In the genomic region with DNA sequence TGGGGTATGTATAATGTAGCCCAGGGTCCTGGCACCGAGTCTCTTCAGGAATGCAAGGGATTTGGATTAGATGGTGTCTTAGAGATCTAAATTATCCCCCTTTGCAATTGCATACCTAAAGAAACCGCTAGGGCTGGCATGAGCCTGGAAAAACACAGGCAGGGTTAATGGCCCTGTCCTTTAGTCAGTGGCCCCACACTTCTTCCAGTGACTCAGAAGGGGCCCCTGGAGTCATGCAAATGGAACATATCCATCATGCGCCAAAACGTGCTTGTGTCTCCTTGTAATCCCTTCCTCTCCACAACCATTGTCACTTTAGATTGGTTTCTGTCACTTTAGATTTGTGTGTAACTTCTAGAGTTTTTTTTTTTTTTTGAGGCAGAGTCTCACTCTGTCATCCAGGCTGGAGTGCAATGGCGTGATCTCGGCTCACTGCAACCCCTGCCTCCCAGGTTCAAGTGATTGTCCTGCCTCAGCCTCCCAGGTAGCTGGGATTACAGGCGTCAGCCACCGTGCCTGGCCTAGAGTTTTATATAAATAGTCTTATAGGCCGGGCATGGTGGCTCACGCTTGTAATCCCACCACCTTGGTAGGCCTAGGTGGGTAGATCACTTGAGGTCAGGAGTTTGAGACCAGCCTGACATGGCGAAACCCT, we compare ENCODE assay signal across 8 cellular contexts. TPM values are rescaled to one million over a fixed set of nuclear protein-coding genes. Genes with fewer than 3 reads are reported as not detected.
DNase-seq lines count a peak whose midpoint lies in the region; ATAC-seq, FAIRE-seq and TF ChIP-seq lines count a peak whose summit lies in the region.

No MANE protein-coding gene starts in this region.

- H4K20me1 ChIP-seq in Loucy (ENCODE audit: insufficient read depth, low read length, poor library complexity, severe bottlenecking) (no peaks in the 10 kb centered on the region), HepG2 (ENCODE audit: insufficient read depth, low read length) (no peaks in the 10 kb centered on the region)

- 69 to 76% (median 71%) methylated on average over 11 of the region's 11 CpGs for WGBS in adrenal gland, 4 donors
- WGBS in HepG2 (ENCODE audit: low lambda C conversion rate): 30% methylated on average over 11 of the region's 11 CpGs

- intact Hi-C loops in Right ventricle myocardium inferior (cut with DNase I): no loop called here
- intact Hi-C loops in adrenal gland (cut with DNase I): no loop called here
- intact Hi-C loops in HepG2 (cut with micrococcal nuclease; ENCODE audit: unreplicated experiment): no loop called here

- CTCF ChIA-PET in HepG2 (lab: Yijun Ruan, JAX; ENCODE audit: low intra/inter-chr PET ratio, low total read pairs): interaction anchor here (0.9 to 1.3 kb wide), 2 partner anchors 34 to 120 kb away, joined by 3 to 4 read pairs; no protein-coding TSS in a partner anchor

- TF ChIP-seq EP300 in HepG2 (IDR thresholded peaks at IDR 0.05; ENCODE audit: low read depth in 2 of 2, low read length in 2 of 2) (no peak; a peak in 1 of 4 replicates), HepG2 (CRISPR knock-in tag; IDR thresholded peaks at IDR 0.05; ENCODE audit: borderline replicate concordance) (no peak)

- ATAC-seq in Right ventricle myocardium inferior (no peak), HepG2 (peak; percentile 72), HG02840 (IDR thresholded peaks at IDR 0.05; ENCODE audit: low FRiP score, unreplicated experiment) (no peak)

- no TSS peak for BruUV-seq in HepG2 (replicated peaks; lab: Mats Ljungman, UMichigan)

- in situ Hi-C loops in HepG2 (cut with HindIII; ENCODE audit: extremely low pct_ligation_motif_present, low pct_unique_long_range_greater_than_20kb): no loop called here

- H3K9me3 ChIP-seq in cardiac muscle cell (ENCODE audit: low read depth) (no peaks in the 10 kb centered on the region), Loucy (ENCODE audit: insufficient read depth, low read depth, low read length) (no peaks in the 10 kb centered on the region), adrenal gland (replicated peaks in 1 of 3) (no peaks in the 10 kb centered on the region), HepG2 (ENCODE audit: low read length) (no peaks in the 10 kb centered on the region)

- TF ChIP-seq RAD21 in HepG2 (CRISPR knock-in tag; IDR thresholded peaks at IDR 0.05): no peak

- H3K9me2 ChIP-seq in Loucy (replicated peaks; ENCODE audit: low read depth, low read length): no peaks in the 10 kb centered on the region

- no peaks in the 10 kb centered on the region for H3K79me2 ChIP-seq in Loucy (ENCODE audit: insufficient read depth, low read length)
- peaks cover 2% of the 10 kb centered on the region for H3K79me2 ChIP-seq in HepG2 (ENCODE audit: insufficient read depth, low read length)

- no peak for TF ChIP-seq POLR2A in adrenal gland (IDR thresholded peaks at IDR 0.05)
- TF ChIP-seq POLR2A in HepG2 (IDR thresholded peaks at IDR 0.05; ENCODE audit: insufficient read depth in 1 of 2, low read depth in 2 of 2, low read length in 2 of 2): no peak

- peak; percentile 26 for FAIRE-seq in HepG2 (lab: Jason Lieb, UNC)

- no peaks in the 10 kb centered on the region for H3K36me3 ChIP-seq in cardiac muscle cell
- H3K36me3 ChIP-seq in Loucy (ENCODE audit: insufficient read depth, low read length): no peaks in the 10 kb centered on the region
- no peaks in the 10 kb centered on the region for H3K36me3 ChIP-seq in adrenal gland (replicated peaks in 1 of 2)
- H3K36me3 ChIP-seq in HepG2 (replicated peaks in 1 of 2; ENCODE audit: control insufficient read depth in 1 of 2, insufficient read depth in 2 of 2, low read length in 2 of 2): no peaks in the 10 kb centered on the region

- H2AFZ ChIP-seq in Loucy (ENCODE audit: low read length) (peak overlapping the region; percentile 96), HepG2 (ENCODE audit: low read length) (peak overlapping the region; percentile 50)

- H3K4me1 ChIP-seq in cardiac muscle cell (ENCODE audit: low read depth): no peaks in the 10 kb centered on the region
- H3K4me1 ChIP-seq in Loucy (ENCODE audit: insufficient read depth, low read length, poor library complexity, severe bottlenecking): peaks cover 12% of the 10 kb centered on the region
- H3K4me1 ChIP-seq in adrenal gland (replicated peaks in 1 of 2): peaks cover 4 to 5% of the 10 kb centered on the region in 2 donors
- peaks cover 39% of the 10 kb centered on the region for H3K4me1 ChIP-seq in HepG2 (ENCODE audit: insufficient read depth, low read length)

- peak overlapping the region; percentile 89 for H3K9ac ChIP-seq in Loucy (ENCODE audit: low read depth, low read length, poor library complexity, severe bottlenecking)
- H3K9ac ChIP-seq in HepG2 (ENCODE audit: insufficient read depth, low read depth, low read length): peak overlapping the region; percentile 89

- H3K4me2 ChIP-seq in Loucy (ENCODE audit: low read depth, low read length, poor library complexity, severe bottlenecking) (peak overlapping the region; percentile 95), HepG2 (ENCODE audit: low read depth, low read length) (peak overlapping the region; percentile 94)

- no peak for TF ChIP-seq CTCF in cardiac muscle cell (IDR thresholded peaks at IDR 0.05; ENCODE audit: low read depth, low read length)
- TF ChIP-seq CTCF in Loucy (conservative IDR thresholded peaks at IDR 0.05; ENCODE audit: low read length): no peak
- peak in 1 of 6 experiments; percentile 1 for TF ChIP-seq CTCF in adrenal gland (IDR thresholded peaks at IDR 0.05)
- TF ChIP-seq CTCF in HepG2 (CRISPR knock-in tag; IDR thresholded peaks at IDR 0.05): no peak; the same call in 1 of the 2 replicates

- POLR2A ChIA-PET in HepG2 (lab: Yijun Ruan, JAX): no interaction called here

- H3K4me3 ChIP-seq in cardiac muscle cell: peak overlapping the region; percentile 85
- peak overlapping the region; percentile 93 for H3K4me3 ChIP-seq in Loucy (ENCODE audit: low read length, poor library complexity, severe bottlenecking)
- peak overlapping the region in 2 of 4 donors; percentile 63 to 71 for H3K4me3 ChIP-seq in adrenal gland
- peak overlapping the region; percentile 82 to 94 (median 86) for H3K4me3 ChIP-seq in HepG2 (replicated peaks in 1 of 3; ENCODE audit: insufficient read depth in 1 of 3, low read depth in 2 of 3, low read length in 3 of 3)

- no peaks in the 10 kb centered on the region for H3F3A ChIP-seq in Loucy (ENCODE audit: low read depth)

- H3K27ac ChIP-seq in cardiac muscle cell (peak overlapping the region; percentile 77), adrenal gland (peak overlapping the region in 3 of 5 donors; percentile 64 to 84 (median 78)), HepG2 (ENCODE audit: extremely low read length, insufficient read depth, low read length) (peak overlapping the region; percentile 84)

- no peaks in the 10 kb centered on the region for H3K27me3 ChIP-seq in cardiac muscle cell
- no peaks in the 10 kb centered on the region for H3K27me3 ChIP-seq in Loucy (ENCODE audit: insufficient read depth, low read length, poor library complexity, severe bottlenecking)
- H3K27me3 ChIP-seq in adrenal gland: no peaks in the 10 kb centered on the region
- H3K27me3 ChIP-seq in HepG2 (ENCODE audit: control insufficient read depth in 1 of 2, insufficient read depth in 2 of 2, low read length in 2 of 2): no peaks in the 10 kb centered on the region; a peak in 1 of 5 replicates

- DNase-seq in cardiac muscle cell (ENCODE audit: low read depth in 1 of 2, low spot score in 1 of 2) (peak in 1 of 2 donors; percentile 8), Right ventricle myocardium inferior (ENCODE audit: missing footprints) (no peak), adrenal gland (peak in 4 of 7 donors; percentile 29 to 53 (median 46)), HepG2 (ENCODE audit: low spot score) (peak; percentile 79), NK-92 (lab: John Stamatoyannopoulos, UW; ENCODE audit: unreplicated experiment) (no peak)
- DNase-seq in stimulated activated CD8-positive, alpha-beta memory T cell treated with anti-CD3 and anti-CD28 coated beads, Interleukin-7, amount 100 ng/mL, for 24 hours (ENCODE audit: low read depth): peak; percentile 21

TF ChIP-seq in HepG2, 621 proteins besides CTCF, POLR2A, EP300 and RAD21 (continues in another document):
- TF ChIP-seq, protein P1, sequence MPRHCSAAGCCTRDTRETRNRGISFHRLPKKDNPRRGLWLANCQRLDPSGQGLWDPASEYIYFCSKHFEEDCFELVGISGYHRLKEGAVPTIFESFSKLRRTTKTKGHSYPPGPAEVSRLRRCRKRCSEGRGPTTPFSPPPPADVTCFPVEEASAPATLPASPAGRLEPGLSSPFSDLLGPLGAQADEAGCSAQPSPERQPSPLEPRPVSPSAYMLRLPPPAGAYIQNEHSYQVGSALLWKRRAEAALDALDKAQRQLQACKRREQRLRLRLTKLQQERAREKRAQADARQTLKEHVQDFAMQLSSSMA (CRISPR knock-in tag; IDR thresholded peaks at IDR 0.05): no peak
- TF ChIP-seq PRPF4 (IDR thresholded peaks at IDR 0.05; ENCODE audit: low read depth, low read length, poor library complexity, severe bottlenecking): no peak

RNA-seq across cellular contexts. Expression of a gene that starts 8.7 kb away (rescaled TPM):
- total RNA-seq in cardiac muscle cell: 17.8 and 30.6 TPM in 2 replicates
- 27.3 and 63.1 TPM in 2 replicates for polyA plus RNA-seq in cardiac muscle cell
- 1.4 TPM for total RNA-seq in Right ventricle myocardium inferior
- 1 to 10 TPM in 4 of 8 donors, under 1 TPM in 3, not detected in 1; 0.17 to 1.7 (median 1.0) TPM for total RNA-seq in adrenal gland
- polyA plus RNA-seq in adrenal gland: 1 to 10 TPM in 1 of 3 donors, under 1 TPM in 2; 0.48 to 1.5 (median 0.57) TPM
- total RNA-seq in HepG2 (2016; rRNA removed; fragmentation: Illumina TruSeq; extraction: Trizol): 66.2 and 76.9 TPM in 2 replicates
- 59.0 and 62.0 TPM in 2 replicates for total RNA-seq in HepG2 (2016; cell fraction: cytosol; rRNA removed; fragmentation: Illumina TruSeq; extraction: Trizol; ENCODE audit: low read depth)
- 56.5 and 69.8 TPM in 2 replicates for total RNA-seq in HepG2 (2016; cell fraction: insoluble cytoplasmic fraction; rRNA removed; fragmentation: Illumina TruSeq; extraction: Trizol)
- 143 and 144 TPM in 2 replicates for total RNA-seq in HepG2 (2016; cell fraction: membrane; rRNA removed; fragmentation: Illumina TruSeq; extraction: Trizol)
- total RNA-seq in HepG2 (2016; cell fraction: nucleus; rRNA removed; fragmentation: Illumina TruSeq; extraction: Trizol): 31.9 and 37.0 TPM in 2 replicates
- 8.7 and 11.9 TPM in 2 replicates for polyA plus RNA-seq in HepG2 (2011; rRNA removed)
- polyA plus RNA-seq in HepG2 (2011; cell fraction: cytosol; rRNA removed): 8.2 and 15.1 TPM in 2 replicates
- 11.9 and 16.1 TPM in 2 replicates for polyA plus RNA-seq in HepG2 (2011; cell fraction: nucleus; rRNA removed)
- polyA plus RNA-seq in HepG2 (2012): 13.6 and 29.5 TPM in 2 replicates
- 102 and 115 TPM in 2 replicates for polyA plus RNA-seq in HepG2 (2016; cell fraction: cytosol; fragmentation: Illumina TruSeq; extraction: Trizol; ENCODE audit: low read depth)
- polyA plus RNA-seq in HepG2 (2016; cell fraction: insoluble cytoplasmic fraction; fragmentation: Illumina TruSeq; extraction: Trizol; ENCODE audit: low read depth): 97.7 and 135 TPM in 2 replicates
- 207 and 227 TPM in 2 replicates for polyA plus RNA-seq in HepG2 (2016; cell fraction: membrane; fragmentation: Illumina TruSeq; extraction: Trizol; ENCODE audit: low read depth)
- 95.0 and 101 TPM in 2 replicates for polyA plus RNA-seq in HepG2 (2016; cell fraction: nucleus; fragmentation: Illumina TruSeq; extraction: Trizol; ENCODE audit: insufficient read depth, low read depth)
- polyA minus RNA-seq in HepG2 (2011; rRNA and poly(A)+ RNA removed; ENCODE audit: low replicate concordance): 22.9 and 110 TPM in 2 replicates
- 11.1 and 17.9 TPM in 2 replicates for polyA minus RNA-seq in HepG2 (2011; cell fraction: cytosol; rRNA and poly(A)+ RNA removed)
- polyA minus RNA-seq in HepG2 (2011; cell fraction: nucleus; rRNA and poly(A)+ RNA removed): 5.3 and 8.1 TPM in 2 replicates

Comparison
In these comparisons a context has a peak if more than half of its experiments do, and no peak if none do; other contexts are left out.
1. DNase-seq: peak in adrenal gland (4 of 7), HepG2 (single experiment) and stimulated activated CD8-positive, alpha-beta memory T cell treated with anti-CD3 and anti-CD28 coated beads, Interleukin-7, amount 100 ng/mL, for 24 hours (single experiment); none in Right ventricle myocardium inferior (single experiment) and NK-92 (single experiment).
2. Peak in every context shown above with its lines, with median percentiles within 50 percentile points of each other: H3K27ac ChIP-seq.